Comparison of ENCODE assay signal across 8 cellular contexts in the genomic region with DNA sequence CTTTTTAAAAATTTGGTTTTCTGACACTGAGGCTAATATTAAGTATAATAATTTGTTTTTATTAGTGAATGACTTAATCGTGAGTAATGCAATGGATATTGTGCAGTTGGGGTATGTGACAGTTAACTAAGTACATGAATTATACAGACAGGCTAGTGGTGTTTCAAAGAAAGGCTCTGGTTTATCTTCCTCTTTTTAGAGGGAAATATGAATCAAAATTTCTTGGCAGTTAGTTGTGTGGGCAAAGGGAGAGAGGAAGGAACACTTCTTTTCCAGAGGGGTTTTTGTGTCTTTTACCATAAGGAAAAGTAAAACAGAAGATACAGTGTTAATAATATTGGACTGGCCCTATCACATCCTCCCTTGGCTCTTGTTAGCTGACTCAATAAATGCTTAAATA. TPM values are rescaled to one million over a fixed set of nuclear protein-coding genes. Genes with fewer than 3 reads are reported as not detected.
DNase-seq lines count a peak whose midpoint lies in the region; ATAC-seq and TF ChIP-seq lines count a peak whose summit lies in the region.
"Had no signal": no experiment of that assay in that cellular context is flagged by ENCODE, and none has a peak within 500 bp of the region (broad histone marks: within the 10 kb centered on the region; RNA-seq: fewer than 3 reads in every experiment).

No MANE protein-coding gene starts in this region.

- H3K27me3 ChIP-seq in Loucy (ENCODE audit: insufficient read depth, low read length, poor library complexity, severe bottlenecking) (no peaks in the 10 kb centered on the region), ascending aorta (no peaks in the 10 kb centered on the region)

- peaks cover 43% of the 10 kb centered on the region for H3K4me1 Mint-ChIP-seq in activated T-helper 2 cell treated with anti-CD3 and anti-CD28 coated beads, Interferon-gamma antibody, Interleukin-2, Interleukin-4, amounts not matched to agents 10 μg/mL and 5 μg/mL and 100 μg/mL, durations not matched to agents 14 hours and 24 hours and 36 hours (ENCODE audit: low read depth)
- peaks cover 49 to 52% of the 10 kb centered on the region in 2 donors for H3K4me1 Mint-ChIP-seq in natural killer cell

- peak overlapping the region; percentile 98 for H3K9ac ChIP-seq in Loucy (ENCODE audit: low read depth, low read length, poor library complexity, severe bottlenecking)

- peaks cover 34% of the 10 kb centered on the region for H3K36me3 Mint-ChIP-seq in activated T-helper 2 cell treated with anti-CD3 and anti-CD28 coated beads, Interferon-gamma antibody, Interleukin-2, Interleukin-4, amounts not matched to agents 10 μg/mL and 5 μg/mL and 100 μg/mL, durations not matched to agents 14 hours and 24 hours and 36 hours (ENCODE audit: low read depth)
- no peaks in the 10 kb centered on the region for H3K36me3 Mint-ChIP-seq in natural killer cell

- no peaks in the 10 kb centered on the region for H3K9me2 ChIP-seq in Loucy (replicated peaks; ENCODE audit: low read depth, low read length)

- no peaks in the 10 kb centered on the region for H3F3A ChIP-seq in Loucy (ENCODE audit: low read depth)

- H3K36me3 ChIP-seq in Loucy (ENCODE audit: insufficient read depth, low read length) (no peaks in the 10 kb centered on the region), ascending aorta (no peaks in the 10 kb centered on the region)

- no peak for ATAC-seq in natural killer cell

- H3K9me3 ChIP-seq in Loucy (ENCODE audit: insufficient read depth, low read depth, low read length) (no peaks in the 10 kb centered on the region), ascending aorta (no peaks in the 10 kb centered on the region)

- H3K27ac Mint-ChIP-seq in activated T-helper 2 cell treated with anti-CD3 and anti-CD28 coated beads, Interferon-gamma antibody, Interleukin-2, Interleukin-4, amounts not matched to agents 10 μg/mL and 5 μg/mL and 100 μg/mL, durations not matched to agents 14 hours and 24 hours and 36 hours, result no peak overlapping the region
- no peak overlapping the region for H3K27ac Mint-ChIP-seq in natural killer cell

- no peaks in the 10 kb centered on the region for H3K27me3 Mint-ChIP-seq in activated T-helper 2 cell treated with anti-CD3 and anti-CD28 coated beads, Interferon-gamma antibody, Interleukin-2, Interleukin-4, amounts not matched to agents 10 μg/mL and 5 μg/mL and 100 μg/mL, durations not matched to agents 14 hours and 24 hours and 36 hours (ENCODE audit: low read depth)
- H3K27me3 Mint-ChIP-seq in natural killer cell (ENCODE audit: low read depth in 2 of 2), result no peaks in the 10 kb centered on the region

- H3K9me3 Mint-ChIP-seq in activated T-helper 2 cell treated with anti-CD3 and anti-CD28 coated beads, Interferon-gamma antibody, Interleukin-2, Interleukin-4, amounts not matched to agents 10 μg/mL and 5 μg/mL and 100 μg/mL, durations not matched to agents 14 hours and 24 hours and 36 hours, result no peaks in the 10 kb centered on the region
- H3K9me3 Mint-ChIP-seq in natural killer cell, result no peaks in the 10 kb centered on the region

- H3K27ac ChIP-seq in ascending aorta, result no peak overlapping the region

- H3K4me1 ChIP-seq in Loucy (ENCODE audit: insufficient read depth, low read length, poor library complexity, severe bottlenecking) (peaks cover 61% of the 10 kb centered on the region), ascending aorta (peaks cover 0 to 21% of the 10 kb centered on the region in 2 donors)

- peak overlapping the region; percentile 15 for H3K4me3 Mint-ChIP-seq in activated T-helper 2 cell treated with anti-CD3 and anti-CD28 coated beads, Interferon-gamma antibody, Interleukin-2, Interleukin-4, amounts not matched to agents 10 μg/mL and 5 μg/mL and 100 μg/mL, durations not matched to agents 14 hours and 24 hours and 36 hours (ENCODE audit: low read depth)
- peak overlapping the region; percentile 13 for H3K4me3 Mint-ChIP-seq in natural killer cell

- H3K4me3 ChIP-seq in Loucy (ENCODE audit: low read length, poor library complexity, severe bottlenecking) (peak overlapping the region; percentile 81), ascending aorta (peak overlapping the region in 1 of 2 donors; percentile 81)

- H4K20me1 ChIP-seq in Loucy (ENCODE audit: insufficient read depth, low read length, poor library complexity, severe bottlenecking), result peaks cover 92% of the 10 kb centered on the region

- intact Hi-C loops in activated T-helper 2 cell treated with anti-CD3 and anti-CD28 coated beads, Interferon-gamma antibody, Interleukin-2, Interleukin-4, amounts not matched to agents 10 μg/mL and 5 μg/mL and 100 μg/mL, durations not matched to agents 14 hours and 24 hours and 36 hours (cut with micrococcal nuclease), result no loop called here
- intact Hi-C loops in natural killer cell (cut with micrococcal nuclease), result no loop called here
- intact Hi-C loops in ascending aorta (cut with DNase I), result no loop called here

- H2AFZ ChIP-seq in Loucy (ENCODE audit: low read length), result no peak overlapping the region

- peak overlapping the region; percentile 96 for H3K4me2 ChIP-seq in Loucy (ENCODE audit: low read depth, low read length, poor library complexity, severe bottlenecking)

- DNase-seq in EH (ENCODE audit: low read depth) (peak; percentile 6), natural killer cell (no peak), NCI-H2196 (lab: John Stamatoyannopoulos, UW; ENCODE audit: unreplicated experiment) (no peak), foreskin melanocyte (no peak), ascending aorta (ENCODE audit: low spot score in 2 of 2) (no peak)
- no peak for DNase-seq in activated T-helper 2 cell treated with anti-CD3 and anti-CD28 coated beads, Interferon-gamma antibody, Interleukin-2, Interleukin-4, amounts not matched to agents 10 μg/mL and 5 μg/mL and 100 μg/mL, durations not matched to agents 14 hours and 24 hours and 36 hours (ENCODE audit: low spot score)
- DNase-seq: cortex of kidney had no signal

- H3K79me2 ChIP-seq in Loucy (ENCODE audit: insufficient read depth, low read length), result peaks cover 92% of the 10 kb centered on the region

- TF ChIP-seq CTCF in Loucy (conservative IDR thresholded peaks at IDR 0.05; ENCODE audit: low read length) (no peak), natural killer cell (IDR thresholded peaks at IDR 0.05) (no peak), ascending aorta (IDR thresholded peaks at IDR 0.05) (no peak)

RNA-seq across cellular contexts. Expression of a gene that starts 2.7 kb away (rescaled TPM):
- 16.7 and 20.7 TPM in 2 replicates for total RNA-seq in activated T-helper 2 cell treated with anti-CD3 and anti-CD28 coated beads, Interferon-gamma antibody, Interleukin-2, Interleukin-4, amounts not matched to agents 10 μg/mL and 5 μg/mL and 100 μg/mL, durations not matched to agents 14 hours and 24 hours and 36 hours
- total RNA-seq in natural killer cell (10 to 100 TPM; 11.9 to 16.7 (median 12.2) TPM), ascending aorta (2.3 TPM)

RNA-seq across cellular contexts. Expression of a gene that starts 2.9 kb away (rescaled TPM):
- total RNA-seq in activated T-helper 2 cell treated with anti-CD3 and anti-CD28 coated beads, Interferon-gamma antibody, Interleukin-2, Interleukin-4, amounts not matched to agents 10 μg/mL and 5 μg/mL and 100 μg/mL, durations not matched to agents 14 hours and 24 hours and 36 hours, result 94.7 and 95.1 TPM in 2 replicates
- total RNA-seq in natural killer cell (100 to 1,000 TPM in 2 of 3 donors, 10 to 100 TPM in 1; 99.8 to 103 (median 101) TPM), ascending aorta (49.5 TPM)
